23 cellular contexts compared by ENCODE assay signal in genomic region chr17:27199948-27200347, GRCh38.
"Had no signal": no experiment of that assay in that cellular context is flagged by ENCODE, and none has a peak within 500 bp of the region (broad histone marks: within the 10 kb centered on the region; RNA-seq: fewer than 3 reads in every experiment).

No MANE protein-coding gene starts in this region.

- H3K4me1 Mint-ChIP-seq: activated B cell treated with CpG ODN at 0.5 μM for 24 hours; activated naive CD4-positive, alpha-beta T cell treated with anti-CD3 and anti-CD28 coated beads, Interleukin-2, amount 50 U/mL, for 24 hours; nephron had no signal

- DNase-seq: activated B cell treated with CpG ODN at 0.5 μM for 24 hours; activated CD4-positive, alpha-beta T cell treated with anti-CD3 and anti-CD28 coated beads, Interleukin-2, amount 10 ng/mL, durations not matched to agents 7 days and 5 days; activated effector memory CD4-positive, alpha-beta T cell treated with Interleukin-2 at 50 U/mL for 16 hours; activated T-cell treated with anti-CD3 and anti-CD28 coated beads, Interleukin-2, amount 50 U/mL, for 24 hours; adrenal gland; caudate nucleus; colonic mucosa; effector CD4-positive, alpha-beta T cell; left lung; mesendoderm; nucleus accumbens; stimulated activated CD4-positive, alpha-beta T cell treated with anti-CD3 and anti-CD28 coated beads, Interleukin-15, amount 100 ng/mL, for 24 hours; stimulated activated CD4-positive, alpha-beta T cell treated with anti-CD3 and anti-CD28 coated beads, Interleukin-4, amount 100 ng/mL, for 1 hour; stimulated activated naive CD4-positive, alpha-beta T cell treated with Interleukin-2 at 50 U/mL for 16 hours; substantia nigra; SW 1271 had no signal

- H3K4me3 ChIP-seq: adrenal gland, colonic mucosa, hepatocyte, left lung, right atrium auricular region, tibial nerve had no signal

- H3K27me3 ChIP-seq: adrenal gland, colonic mucosa, hepatocyte, left lung, right atrium auricular region, tibial nerve had no signal

- H3K9me3 ChIP-seq: adrenal gland, colonic mucosa, right atrium auricular region, tibial nerve had no signal

- ATAC-seq: left lung had no signal

- H3K27me3 Mint-ChIP-seq: activated B cell treated with CpG ODN at 0.5 μM for 24 hours; activated CD4-positive, alpha-beta T cell treated with anti-CD3 and anti-CD28 coated beads, Interleukin-2, amount 10 ng/mL, durations not matched to agents 7 days and 5 days; activated T-cell treated with anti-CD3 and anti-CD28 coated beads, Interleukin-2, amount 50 U/mL, for 24 hours; progenitor cell of endocrine pancreas had no signal

- H3K36me3 ChIP-seq: adrenal gland, colonic mucosa, left lung, right atrium auricular region, tibial nerve had no signal

- H3K4me3 Mint-ChIP-seq: activated B cell treated with CpG ODN at 0.5 μM for 24 hours; activated CD4-positive, alpha-beta T cell treated with anti-CD3 and anti-CD28 coated beads, Interleukin-2, amount 10 ng/mL, durations not matched to agents 7 days and 5 days; activated naive CD4-positive, alpha-beta T cell treated with anti-CD3 and anti-CD28 coated beads, Interleukin-2, amount 50 U/mL, for 24 hours; activated T-cell treated with anti-CD3 and anti-CD28 coated beads, Interleukin-2, amount 50 U/mL, for 24 hours; nephron had no signal

- H3K9me3 Mint-ChIP-seq: activated B cell treated with CpG ODN at 0.5 μM for 24 hours; activated naive CD4-positive, alpha-beta T cell treated with anti-CD3 and anti-CD28 coated beads, Interleukin-2, amount 50 U/mL, for 24 hours; activated T-cell treated with anti-CD3 and anti-CD28 coated beads, Interleukin-2, amount 50 U/mL, for 24 hours had no signal

- H3K36me3 Mint-ChIP-seq: activated naive CD4-positive, alpha-beta T cell treated with anti-CD3 and anti-CD28 coated beads, Interleukin-2, amount 50 U/mL, for 24 hours had no signal

- H3K27ac ChIP-seq: adrenal gland, colonic mucosa, epithelial cell of prostate, hepatocyte, left lung, right atrium auricular region, tibial nerve had no signal

- H3K27ac Mint-ChIP-seq: activated B cell treated with CpG ODN at 0.5 μM for 24 hours; activated CD4-positive, alpha-beta T cell treated with anti-CD3 and anti-CD28 coated beads, Interleukin-2, amount 10 ng/mL, durations not matched to agents 7 days and 5 days; activated naive CD4-positive, alpha-beta T cell treated with anti-CD3 and anti-CD28 coated beads, Interleukin-2, amount 50 U/mL, for 24 hours; activated T-cell treated with anti-CD3 and anti-CD28 coated beads, Interleukin-2, amount 50 U/mL, for 24 hours; nephron; progenitor cell of endocrine pancreas had no signal

- H3K4me2 ChIP-seq: hepatocyte had no signal

- H3K4me1 ChIP-seq: adrenal gland, colonic mucosa, left lung, right atrium auricular region, tibial nerve had no signal

- H2AFZ ChIP-seq: hepatocyte had no signal
